1 cellular context compared by ENCODE assay signal in the genomic region with DNA sequence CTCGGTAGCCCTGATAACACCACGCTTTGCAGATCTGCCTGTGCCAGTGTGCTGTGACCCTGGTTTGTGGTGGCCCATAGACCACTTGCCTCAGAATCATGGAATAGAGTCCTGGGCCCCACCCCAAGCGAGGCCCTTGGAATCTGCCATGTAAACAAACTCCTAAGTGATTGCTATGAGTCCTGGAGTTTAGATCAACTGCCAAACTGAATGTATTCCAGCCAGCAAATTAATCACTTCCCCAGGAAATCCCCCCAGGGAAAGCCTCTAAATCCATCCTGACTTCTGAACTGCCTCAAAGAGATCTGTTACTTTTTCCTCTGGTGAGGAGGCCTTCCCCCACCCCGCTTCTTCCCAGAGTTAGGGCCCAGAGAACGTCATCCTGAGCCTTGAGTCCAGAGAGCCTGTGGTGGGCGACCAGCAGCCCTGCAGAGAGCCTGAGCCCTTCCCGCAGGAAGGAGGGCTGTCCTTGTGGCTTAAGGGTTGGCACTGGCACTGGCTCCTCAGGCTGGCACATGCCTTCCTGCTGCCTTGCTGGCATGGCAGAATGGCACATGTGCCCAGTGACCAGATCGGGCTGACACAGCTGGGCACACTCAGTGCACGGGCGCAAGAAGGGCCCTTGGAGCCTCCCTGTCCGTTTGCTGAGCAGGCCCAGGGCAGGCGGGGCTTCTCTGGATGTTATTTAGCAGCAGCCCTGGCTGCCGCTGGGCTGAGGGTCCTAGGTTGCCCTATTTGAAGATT.
TF ChIP-seq lines count a peak whose summit lies in the region.

No MANE protein-coding gene starts in this region.

TF ChIP-seq in GM23338, 12 proteins besides CTCF, POLR2A, EP300 and RAD21 (continued from another document):
- TF ChIP-seq, protein P1, sequence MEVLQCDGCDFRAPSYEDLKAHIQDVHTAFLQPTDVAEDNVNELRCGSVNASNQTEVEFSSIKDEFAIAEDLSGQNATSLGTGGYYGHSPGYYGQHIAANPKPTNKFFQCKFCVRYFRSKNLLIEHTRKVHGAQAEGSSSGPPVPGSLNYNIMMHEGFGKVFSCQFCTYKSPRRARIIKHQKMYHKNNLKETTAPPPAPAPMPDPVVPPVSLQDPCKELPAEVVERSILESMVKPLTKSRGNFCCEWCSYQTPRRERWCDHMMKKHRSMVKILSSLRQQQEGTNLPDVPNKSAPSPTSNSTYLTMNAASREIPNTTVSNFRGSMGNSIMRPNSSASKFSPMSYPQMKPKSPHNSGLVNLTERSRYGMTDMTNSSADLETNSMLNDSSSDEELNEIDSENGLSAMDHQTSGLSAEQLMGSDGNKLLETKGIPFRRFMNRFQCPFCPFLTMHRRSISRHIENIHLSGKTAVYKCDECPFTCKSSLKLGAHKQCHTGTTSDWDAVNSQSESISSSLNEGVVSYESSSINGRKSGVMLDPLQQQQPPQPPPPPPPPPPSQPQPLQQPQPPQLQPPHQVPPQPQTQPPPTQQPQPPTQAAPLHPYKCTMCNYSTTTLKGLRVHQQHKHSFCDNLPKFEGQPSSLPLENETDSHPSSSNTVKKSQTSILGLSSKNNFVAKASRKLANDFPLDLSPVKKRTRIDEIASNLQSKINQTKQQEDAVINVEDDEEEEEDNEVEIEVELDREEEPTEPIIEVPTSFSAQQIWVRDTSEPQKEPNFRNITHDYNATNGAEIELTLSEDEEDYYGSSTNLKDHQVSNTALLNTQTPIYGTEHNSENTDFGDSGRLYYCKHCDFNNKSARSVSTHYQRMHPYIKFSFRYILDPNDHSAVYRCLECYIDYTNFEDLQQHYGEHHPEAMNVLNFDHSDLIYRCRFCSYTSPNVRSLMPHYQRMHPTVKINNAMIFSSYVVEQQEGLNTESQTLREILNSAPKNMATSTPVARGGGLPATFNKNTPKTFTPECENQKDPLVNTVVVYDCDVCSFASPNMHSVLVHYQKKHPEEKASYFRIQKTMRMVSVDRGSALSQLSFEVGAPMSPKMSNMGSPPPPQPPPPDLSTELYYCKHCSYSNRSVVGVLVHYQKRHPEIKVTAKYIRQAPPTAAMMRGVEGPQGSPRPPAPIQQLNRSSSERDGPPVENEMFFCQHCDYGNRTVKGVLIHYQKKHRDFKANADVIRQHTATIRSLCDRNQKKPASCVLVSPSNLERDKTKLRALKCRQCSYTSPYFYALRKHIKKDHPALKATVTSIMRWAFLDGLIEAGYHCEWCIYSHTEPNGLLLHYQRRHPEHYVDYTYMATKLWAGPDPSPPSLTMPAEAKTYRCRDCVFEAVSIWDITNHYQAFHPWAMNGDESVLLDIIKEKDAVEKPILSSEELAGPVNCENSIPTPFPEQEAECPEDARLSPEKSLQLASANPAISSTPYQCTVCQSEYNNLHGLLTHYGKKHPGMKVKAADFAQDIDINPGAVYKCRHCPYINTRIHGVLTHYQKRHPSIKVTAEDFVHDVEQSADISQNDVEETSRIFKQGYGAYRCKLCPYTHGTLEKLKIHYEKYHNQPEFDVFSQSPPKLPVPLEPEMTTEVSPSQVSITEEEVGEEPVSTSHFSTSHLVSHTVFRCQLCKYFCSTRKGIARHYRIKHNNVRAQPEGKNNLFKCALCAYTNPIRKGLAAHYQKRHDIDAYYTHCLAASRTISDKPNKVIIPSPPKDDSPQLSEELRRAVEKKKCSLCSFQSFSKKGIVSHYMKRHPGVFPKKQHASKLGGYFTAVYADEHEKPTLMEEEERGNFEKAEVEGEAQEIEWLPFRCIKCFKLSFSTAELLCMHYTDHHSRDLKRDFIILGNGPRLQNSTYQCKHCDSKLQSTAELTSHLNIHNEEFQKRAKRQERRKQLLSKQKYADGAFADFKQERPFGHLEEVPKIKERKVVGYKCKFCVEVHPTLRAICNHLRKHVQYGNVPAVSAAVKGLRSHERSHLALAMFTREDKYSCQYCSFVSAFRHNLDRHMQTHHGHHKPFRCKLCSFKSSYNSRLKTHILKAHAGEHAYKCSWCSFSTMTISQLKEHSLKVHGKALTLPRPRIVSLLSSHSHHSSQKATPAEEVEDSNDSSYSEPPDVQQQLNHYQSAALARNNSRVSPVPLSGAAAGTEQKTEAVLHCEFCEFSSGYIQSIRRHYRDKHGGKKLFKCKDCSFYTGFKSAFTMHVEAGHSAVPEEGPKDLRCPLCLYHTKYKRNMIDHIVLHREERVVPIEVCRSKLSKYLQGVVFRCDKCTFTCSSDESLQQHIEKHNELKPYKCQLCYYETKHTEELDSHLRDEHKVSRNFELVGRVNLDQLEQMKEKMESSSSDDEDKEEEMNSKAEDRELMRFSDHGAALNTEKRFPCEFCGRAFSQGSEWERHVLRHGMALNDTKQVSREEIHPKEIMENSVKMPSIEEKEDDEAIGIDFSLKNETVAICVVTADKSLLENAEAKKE (CRISPR knock-in tag; IDR thresholded peaks at IDR 0.05) = no peak
- TF ChIP-seq STAT1 (IDR thresholded peaks at IDR 0.05; ENCODE audit: unreplicated experiment) (no peak), EZH2 (IDR thresholded peaks at IDR 0.05; ENCODE audit: low read depth, unreplicated experiment) (no peak), CREB1 (CRISPR knock-in tag; IDR thresholded peaks at IDR 0.05; ENCODE audit: low read depth) (no peak), JUNB (IDR thresholded peaks at IDR 0.05; ENCODE audit: unreplicated experiment) (no peak)
